In the genomic region with DNA sequence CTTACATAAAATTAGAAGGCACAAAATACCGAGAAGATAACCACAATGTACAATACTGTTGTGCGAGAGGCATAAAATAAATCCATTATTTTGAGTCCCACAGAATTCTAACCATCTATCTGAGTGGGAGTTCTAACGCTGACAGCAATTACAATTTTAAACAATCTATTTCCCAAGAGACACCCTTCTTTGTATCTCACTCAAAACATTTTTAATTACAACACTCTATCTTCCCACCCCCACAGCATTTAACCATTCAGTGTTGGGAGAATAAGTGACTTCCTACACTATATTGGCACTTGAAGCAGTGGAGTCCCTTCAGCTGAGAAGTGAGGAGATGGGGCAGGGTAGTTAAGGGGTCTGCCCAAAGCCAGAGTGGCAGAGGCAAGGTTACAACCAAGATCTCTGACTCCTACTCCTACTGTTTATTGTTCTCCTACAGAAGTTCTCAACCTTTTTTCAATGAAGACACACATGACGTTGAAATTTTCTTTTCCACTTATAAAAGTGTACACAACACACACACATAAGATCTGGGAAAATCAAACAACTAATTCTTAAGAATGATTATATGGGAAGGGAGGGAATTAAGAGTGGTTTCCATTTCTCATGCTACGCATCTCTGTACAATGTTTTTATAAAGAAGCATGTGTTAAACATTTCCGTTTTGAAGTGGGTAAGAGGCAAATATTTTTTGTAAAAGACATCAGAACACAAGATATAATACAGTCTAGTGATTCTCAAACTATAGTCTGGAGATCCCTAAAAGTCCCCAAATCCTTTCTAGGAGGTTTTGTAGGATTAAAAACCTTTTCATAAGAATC, we compare ENCODE assay signal across 28 cellular contexts. TPM values are rescaled to one million over a fixed set of nuclear protein-coding genes. Genes with fewer than 3 reads are reported as not detected.
A peak's percentile ranks its signal among the peaks of the same experiment; 100 is the strongest.
DNase-seq lines count a peak whose midpoint lies in the region; ATAC-seq, FAIRE-seq and TF ChIP-seq lines count a peak whose summit lies in the region.
"Had no signal": no experiment of that assay in that cellular context is flagged by ENCODE, and none has a peak within 500 bp of the region (broad histone marks: within the 10 kb centered on the region; RNA-seq: fewer than 3 reads in every experiment).

No MANE protein-coding gene starts in this region.

- no peak overlapping the region for H2BK12ac ChIP-seq in trophoblast cell (ENCODE audit: low read length)

- 0 out of 2 replicates have a peak, but pooled peaks cover 5% of the 10 kb centered on the region for H3F3A ChIP-seq in GM23248 (ENCODE audit: insufficient read depth)

- dilution Hi-C loops in endothelial cell of umbilical vein (cut with MboI; ENCODE audit: extremely low pct_ligation_motif_present, low sequenced_read_pairs) = no loop called here

- H3K79me1 ChIP-seq in trophoblast cell (ENCODE audit: low read length) = no peaks in the 10 kb centered on the region

- H4K20me1 ChIP-seq in GM23248 (ENCODE audit: insufficient read depth) (no peaks in the 10 kb centered on the region), endothelial cell of umbilical vein (replicated peaks; ENCODE audit: control insufficient read depth, extremely low read depth, insufficient read depth, low read length) (no peaks in the 10 kb centered on the region)

- peak overlapping the region; percentile 7 for H3K4me2 ChIP-seq in GM23248 (ENCODE audit: unreplicated experiment)
- peak overlapping the region; percentile 62 for H3K4me2 ChIP-seq in endothelial cell of umbilical vein (ENCODE audit: insufficient read depth, low read length)
- H3K4me2 ChIP-seq in trophoblast cell (ENCODE audit: low read length) = no peak overlapping the region

- H3K36me3 ChIP-seq in GM23248 (ENCODE audit: low read depth) = peaks cover 4% of the 10 kb centered on the region; the same call in 1 of the 2 replicates
- H3K36me3 ChIP-seq in endothelial cell of umbilical vein (ENCODE audit: control insufficient read depth in 2 of 2, extremely low read depth in 1 of 2, insufficient read depth in 2 of 2, low read length in 2 of 2) = no peaks in the 10 kb centered on the region
- peaks cover 4 to 5% of the 10 kb centered on the region in 2 experiments for H3K36me3 ChIP-seq in trophoblast cell (ENCODE audit: control insufficient read depth in 1 of 2, insufficient read depth in 2 of 2, low read length in 2 of 2)
- H3K36me3 ChIP-seq: gastrocnemius medialis, ovary, right lobe of liver had no signal

- peak overlapping the region; percentile 81 for H3K27ac Mint-ChIP-seq in osteocyte (ENCODE audit: unreplicated experiment)
- H3K27ac Mint-ChIP-seq: activated naive CD8-positive, alpha-beta T cell; CD8-positive, alpha-beta T cell; memory B cell had no signal

- no peaks in the 10 kb centered on the region for H3K9me3 Mint-ChIP-seq in osteocyte (ENCODE audit: unreplicated experiment)
- H3K9me3 Mint-ChIP-seq: CD8-positive, alpha-beta T cell; memory B cell; naive B cell had no signal

- H3K9me3 ChIP-seq in GM23248 (ENCODE audit: low read depth) (no peaks in the 10 kb centered on the region), endothelial cell of umbilical vein (replicated peaks; ENCODE audit: control insufficient read depth, insufficient read depth, low read length) (no peaks in the 10 kb centered on the region), trophoblast cell (ENCODE audit: insufficient read depth, low read depth, low read length) (no peaks in the 10 kb centered on the region)
- H3K9me3 ChIP-seq: gastrocnemius medialis, ovary, right lobe of liver had no signal

- no peak for DNase-seq in GM23248
- peak; percentile 51 for DNase-seq in NCI-H69 (lab: John Stamatoyannopoulos, UW)
- DNase-seq in endothelial cell of umbilical vein (ENCODE audit: low read depth, low spot score) = peak; percentile 45
- DNase-seq in osteocyte (ENCODE audit: extremely low spot score, unreplicated experiment) = no peak
- no peak for DNase-seq in trophoblast cell
- DNase-seq: activated CD4-positive, alpha-beta T cell treated with anti-CD3 and anti-CD28 coated beads for 1 hour; activated CD8-positive, alpha-beta memory T cell treated with anti-CD3 and anti-CD28 coated beads for 24 hours; activated T-cell treated with anti-CD3 and anti-CD28 coated beads, Interleukin-2, amount 50 U/mL, for 48 hours; CD8-positive, alpha-beta T cell; DMS53; gastrocnemius medialis; naive B cell; NCI-H1092 treated with DMSO at 0.1 percent for 48 hours; NCI-H2081 treated with DMSO at 0.1 percent for 48 hours; NCI-H526; ovary; right lobe of liver; SW 1271 had no signal

- H3K23ac ChIP-seq in trophoblast cell (ENCODE audit: low read length) = no peak overlapping the region

- H3K4me1 ChIP-seq in GM23248 (ENCODE audit: insufficient read depth) (0 out of 2 replicates have a peak, but pooled peaks cover 6% of the 10 kb centered on the region), endothelial cell of umbilical vein (ENCODE audit: control insufficient read depth, extremely low read depth, insufficient read depth, low read length) (peaks cover 16% of the 10 kb centered on the region), trophoblast cell (ENCODE audit: control insufficient read depth in 1 of 2, insufficient read depth in 2 of 2, low read length in 2 of 2) (peaks cover 0 to 7% of the 10 kb centered on the region in 2 experiments)
- H3K4me1 ChIP-seq: gastrocnemius medialis, right lobe of liver had no signal

- ATAC-seq in GM18861 (IDR thresholded peaks at IDR 0.05; ENCODE audit: unreplicated experiment) (no peak), HG03571 (IDR thresholded peaks at IDR 0.05; ENCODE audit: unreplicated experiment) (no peak)
- ATAC-seq: CD8-positive, alpha-beta T cell; gastrocnemius medialis; right lobe of liver had no signal

- POLR2A ChIA-PET in endothelial cell of umbilical vein (lab: Charles Lee) = no interaction called here

- no peak for TF ChIP-seq CTCF in endothelial cell of umbilical vein (IDR thresholded peaks at IDR 0.05; ENCODE audit: extremely low read depth in 1 of 2, insufficient read depth in 1 of 2, low read depth in 1 of 2, low read length in 2 of 2)
- no peak for TF ChIP-seq CTCF in osteocyte (IDR thresholded peaks at IDR 0.05)

- H3K18ac ChIP-seq in trophoblast cell (ENCODE audit: low read length) = no peak overlapping the region

- H3K36me3 Mint-ChIP-seq in osteocyte (ENCODE audit: unreplicated experiment) = peaks cover 5% of the 10 kb centered on the region

- 59 to 67% methylated on average over 6 of the region's 6 CpGs for WGBS in GM23248 (ENCODE audit: low coverage in 1 of 2, low lambda C conversion rate in 2 of 2, missing lambda C conversion rate in 2 of 2), 2 experiments
- no CpG with 5 or more reads among the region's 6 CpGs for WGBS in trophoblast cell (ENCODE audit: extremely low coverage, insufficient coverage, insufficient read length)

- no peak overlapping the region for H3K4ac ChIP-seq in trophoblast cell (ENCODE audit: low read depth, low read length)

- no peak overlapping the region for H4K8ac ChIP-seq in trophoblast cell (ENCODE audit: low read depth, low read length)

- H3K9ac ChIP-seq in GM23248 = no peak overlapping the region
- no peak overlapping the region for H3K9ac ChIP-seq in endothelial cell of umbilical vein (replicated peaks; ENCODE audit: extremely low read depth, insufficient read depth, low read length)
- H3K9ac ChIP-seq in trophoblast cell (ENCODE audit: low read length) = no peak overlapping the region

- no peaks in the 10 kb centered on the region for H3K9me2 ChIP-seq in GM23248 (ENCODE audit: insufficient read depth)

- H3K27ac ChIP-seq in GM23248 (peak overlapping the region; percentile 6; the same call in 1 of the 2 replicates), endothelial cell of umbilical vein (ENCODE audit: insufficient read depth, low read depth, low read length) (no peak overlapping the region), trophoblast cell (ENCODE audit: low read depth, low read length) (no peak overlapping the region)
- H3K27ac ChIP-seq: coronary artery, gastrocnemius medialis, ovary, right lobe of liver had no signal

- intact Hi-C loops in endothelial cell of umbilical vein (cut with micrococcal nuclease) = no loop called here

- peaks cover 21% of the 10 kb centered on the region for H3K4me1 Mint-ChIP-seq in osteocyte (ENCODE audit: unreplicated experiment)

- H3K4me3 ChIP-seq in GM23248 = no peak overlapping the region
- no peak overlapping the region for H3K4me3 ChIP-seq in endothelial cell of umbilical vein (replicated peaks in 1 of 3; ENCODE audit: insufficient read depth in 1 of 3, low read depth in 1 of 3, low read length in 3 of 3)
- no peak overlapping the region for H3K4me3 ChIP-seq in trophoblast cell (ENCODE audit: low read depth, low read length)
- H3K4me3 ChIP-seq: coronary artery, gastrocnemius medialis, ovary, right lobe of liver had no signal

- in situ Hi-C loops in GM23248 (cut with MboI) = no loop called here

- no peaks in the 10 kb centered on the region for H3K27me3 Mint-ChIP-seq in osteocyte (ENCODE audit: unreplicated experiment)
- H3K27me3 Mint-ChIP-seq: activated naive CD8-positive, alpha-beta T cell; memory B cell; naive B cell had no signal

- CTCF ChIA-PET in endothelial cell of umbilical vein (lab: Charles Lee) = interaction anchor here (1.1 to 1.4 kb wide), 3 partner anchors 10 to 14 kb away, joined by 3 to 4 read pairs (median 3); a partner anchor contains a TSS

- no peaks in the 10 kb centered on the region for H3K27me3 ChIP-seq in GM23248 (replicated peaks; ENCODE audit: insufficient read depth)
- H3K27me3 ChIP-seq in endothelial cell of umbilical vein (ENCODE audit: control insufficient read depth in 2 of 2, insufficient read depth in 2 of 2, low read length in 2 of 2) = no peaks in the 10 kb centered on the region
- no peaks in the 10 kb centered on the region for H3K27me3 ChIP-seq in trophoblast cell (ENCODE audit: insufficient read depth, low read length)
- H3K27me3 ChIP-seq: gastrocnemius medialis, ovary, right lobe of liver had no signal

- H3K14ac ChIP-seq in trophoblast cell (ENCODE audit: low read length) = no peak overlapping the region

- no peak for FAIRE-seq in endothelial cell of umbilical vein (lab: Jason Lieb, UNC)
- FAIRE-seq: GM12892, H54 had no signal

- H2AFZ ChIP-seq in GM23248 (no peak overlapping the region), endothelial cell of umbilical vein (ENCODE audit: low read depth, low read length) (no peak overlapping the region), trophoblast cell (ENCODE audit: insufficient read depth, low read length, poor library complexity) (no peak overlapping the region)

- H2AK5ac ChIP-seq in trophoblast cell (ENCODE audit: low read length) = no peak overlapping the region

- no peak overlapping the region for H2BK120ac ChIP-seq in trophoblast cell (ENCODE audit: insufficient read depth, low read length, poor library complexity)

- H3K9me1 ChIP-seq in endothelial cell of umbilical vein (replicated peaks; ENCODE audit: control insufficient read depth, extremely low read depth, insufficient read depth, low read length) = no peaks in the 10 kb centered on the region

- H3K4me3 Mint-ChIP-seq in osteocyte (ENCODE audit: unreplicated experiment) = peak overlapping the region; percentile 40
- H3K4me3 Mint-ChIP-seq: activated naive CD8-positive, alpha-beta T cell; CD8-positive, alpha-beta T cell; memory B cell; naive B cell had no signal

- no peak overlapping the region for H4K12ac ChIP-seq in trophoblast cell (ENCODE audit: low read depth, low read length)

- H4K91ac ChIP-seq in trophoblast cell (ENCODE audit: low read depth, low read length) = no peak overlapping the region

- H2BK5ac ChIP-seq in trophoblast cell (ENCODE audit: low read depth, low read length, poor library complexity) = no peak overlapping the region

- no TSS peak for BruUV-seq in endothelial cell of umbilical vein (replicated peaks; lab: Mats Ljungman, UMichigan)

- H3K79me2 ChIP-seq in GM23248 (ENCODE audit: insufficient read depth) (peaks cover 98% of the 10 kb centered on the region), endothelial cell of umbilical vein (ENCODE audit: control insufficient read depth, insufficient read depth, low read length) (peaks cover 42% of the 10 kb centered on the region), trophoblast cell (ENCODE audit: control insufficient read depth, insufficient read depth, low read length, poor library complexity) (peaks cover 3% of the 10 kb centered on the region)

- no peak for TF ChIP-seq POLR2A in endothelial cell of umbilical vein (IDR thresholded peaks at IDR 0.05; ENCODE audit: low read depth, low read length)

RNA-seq across cellular contexts. Expression of a gene that starts 10.9 kb away (rescaled TPM):
- 19.6 and 28.1 TPM in 2 replicates for total RNA-seq in GM23248 (2014; rRNA removed; shearing (Covaris generic))
- polyA plus RNA-seq in GM23248 (2016; fragmentation: Nextera tagmentation; extraction: Ambion mirVana) (27.6 and 28.6 TPM in 2 replicates), endothelial cell of umbilical vein (11.9 and 12.2 TPM in 2 replicates)
- total RNA-seq in endothelial cell of umbilical vein (24.9 and 25.8 TPM in 2 replicates), osteocyte (15.8 and 17.1 TPM in 2 replicates)
- polyA plus RNA-seq in endothelial cell of umbilical vein (2011; cell fraction: cytosol; rRNA removed) = 18.8 and 19.0 TPM in 2 replicates
- 19.9 and 20.6 TPM in 2 replicates for polyA plus RNA-seq in endothelial cell of umbilical vein (2011; cell fraction: nucleus; rRNA removed)
- 14.5 and 21.1 TPM in 2 replicates for polyA plus RNA-seq in endothelial cell of umbilical vein (2012)
- polyA minus RNA-seq in endothelial cell of umbilical vein = 13.0 and 13.6 TPM in 2 replicates
- 8.8 TPM for polyA minus RNA-seq in endothelial cell of umbilical vein (2011; cell fraction: cytosol; rRNA and poly(A)+ RNA removed)
- 6.2 and 9.7 TPM in 2 replicates for polyA minus RNA-seq in endothelial cell of umbilical vein (2011; cell fraction: nucleus; rRNA and poly(A)+ RNA removed)
- polyA plus RNA-seq in trophoblast cell (2013) = 33.8 and 37.0 TPM in 2 replicates

RNA-seq across cellular contexts. Expression of a gene that starts 48.2 kb away (rescaled TPM):
- total RNA-seq in GM23248 (2014; rRNA removed; shearing (Covaris generic)) = 117 and 141 TPM in 2 replicates
- 161 and 174 TPM in 2 replicates for polyA plus RNA-seq in GM23248 (2016; fragmentation: Nextera tagmentation; extraction: Ambion mirVana)
- total RNA-seq in endothelial cell of umbilical vein = 249 and 250 TPM in 2 replicates
- 35.7 and 41.2 TPM in 2 replicates for polyA plus RNA-seq in endothelial cell of umbilical vein
- 130 and 143 TPM in 2 replicates for polyA plus RNA-seq in endothelial cell of umbilical vein (2011; cell fraction: cytosol; rRNA removed)
- polyA plus RNA-seq in endothelial cell of umbilical vein (2011; cell fraction: nucleus; rRNA removed) = 50.6 and 66.5 TPM in 2 replicates
- polyA plus RNA-seq in endothelial cell of umbilical vein (2012) = 230 and 281 TPM in 2 replicates
- polyA minus RNA-seq in endothelial cell of umbilical vein = 53.3 and 92.3 TPM in 2 replicates
- polyA minus RNA-seq in endothelial cell of umbilical vein (2011; cell fraction: cytosol; rRNA and poly(A)+ RNA removed) = 49.1 TPM
- 17.5 and 25.1 TPM in 2 replicates for polyA minus RNA-seq in endothelial cell of umbilical vein (2011; cell fraction: nucleus; rRNA and poly(A)+ RNA removed)
- 289 and 309 TPM in 2 replicates for total RNA-seq in osteocyte
- 416 and 442 TPM in 2 replicates for polyA plus RNA-seq in trophoblast cell (2013)

RNA-seq across cellular contexts. Expression of a gene that starts 48.7 kb away (rescaled TPM):
- 11.3 and 13.8 TPM in 2 replicates for total RNA-seq in GM23248 (2014; rRNA removed; shearing (Covaris generic))
- polyA plus RNA-seq in GM23248 (2016; fragmentation: Nextera tagmentation; extraction: Ambion mirVana) (5.6 and 6.4 TPM in 2 replicates), endothelial cell of umbilical vein (12.3 and 14.6 TPM in 2 replicates)
- total RNA-seq in endothelial cell of umbilical vein (21.2 TPM in 2 replicates), osteocyte (20.9 and 22.5 TPM in 2 replicates)
- 7.4 and 9.0 TPM in 2 replicates for polyA plus RNA-seq in endothelial cell of umbilical vein (2011; cell fraction: cytosol; rRNA removed)
- polyA plus RNA-seq in endothelial cell of umbilical vein (2011; cell fraction: nucleus; rRNA removed) = 16.6 and 20.9 TPM in 2 replicates
- polyA plus RNA-seq in endothelial cell of umbilical vein (2012) = 3.9 and 5.1 TPM in 2 replicates
- 33.6 and 44.3 TPM in 2 replicates for polyA minus RNA-seq in endothelial cell of umbilical vein
- polyA minus RNA-seq in endothelial cell of umbilical vein (2011; cell fraction: cytosol; rRNA and poly(A)+ RNA removed) = 6.2 TPM
- 19.3 and 26.4 TPM in 2 replicates for polyA minus RNA-seq in endothelial cell of umbilical vein (2011; cell fraction: nucleus; rRNA and poly(A)+ RNA removed)
- 11.4 and 11.5 TPM in 2 replicates for polyA plus RNA-seq in trophoblast cell (2013)

RNA-seq across cellular contexts. Expression of a gene that starts 53.7 kb away (rescaled TPM):
- not detected in 2 replicates for total RNA-seq in GM23248 (2014; rRNA removed; shearing (Covaris generic))
- polyA plus RNA-seq in GM23248 (2016; fragmentation: Nextera tagmentation; extraction: Ambion mirVana) (0.16 and 0.23 TPM in 2 replicates), endothelial cell of umbilical vein (not detected in 2 replicates)
- total RNA-seq in endothelial cell of umbilical vein (not detected in 2 replicates), osteocyte (not detected in 2 replicates)
- not detected in 2 replicates for polyA plus RNA-seq in endothelial cell of umbilical vein (2011; cell fraction: cytosol; rRNA removed)
- not detected in 2 replicates for polyA plus RNA-seq in endothelial cell of umbilical vein (2011; cell fraction: nucleus; rRNA removed)
- polyA plus RNA-seq in endothelial cell of umbilical vein (2012) = 0.07 TPM in 1 of 2 replicates, not detected in the other
- polyA minus RNA-seq in endothelial cell of umbilical vein = not detected in 2 replicates
- polyA minus RNA-seq in endothelial cell of umbilical vein (2011; cell fraction: cytosol; rRNA and poly(A)+ RNA removed) = not detected
- not detected in 2 replicates for polyA minus RNA-seq in endothelial cell of umbilical vein (2011; cell fraction: nucleus; rRNA and poly(A)+ RNA removed)
- polyA plus RNA-seq in trophoblast cell (2013) = not detected in 2 replicates
- total RNA-seq: CD8-positive, alpha-beta T cell; gastrocnemius medialis; HT1080; LHCN-M2; ovary; right lobe of liver; temporal lobe had no signal
- polyA plus RNA-seq: ovary had no signal

Comparison
In these comparisons a context has a peak if more than half of its experiments do, and no peak if none do; other contexts are left out.
1. DNase-seq: peak in NCI-H69 (single experiment) and endothelial cell of umbilical vein (single experiment); none in GM23248 (single experiment), osteocyte (single experiment) and trophoblast cell (0 of 2).